ENCODE assay signal across 8 cellular contexts in genomic region chr2:68925298-68925885, GRCh38. TPM values are rescaled to one million over a fixed set of nuclear protein-coding genes. Genes with fewer than 3 reads are reported as not detected.
A peak's percentile ranks its signal among the peaks of the same experiment; 100 is the strongest.
DNase-seq lines count a peak whose midpoint lies in the region; ATAC-seq and TF ChIP-seq lines count a peak whose summit lies in the region.

No MANE protein-coding gene starts in this region.

- no peaks in the 10 kb centered on the region for H3K9me3 Mint-ChIP-seq in natural killer cell

- H3K27me3 Mint-ChIP-seq in natural killer cell (ENCODE audit: low read depth in 2 of 2) = peaks cover 15 to 21% of the 10 kb centered on the region in 2 donors

- no peak overlapping the region for H3K27ac Mint-ChIP-seq in natural killer cell

- no peaks in the 10 kb centered on the region for H3K27me3 ChIP-seq in HAP-1 (ENCODE audit: low read depth)

- H3K9me3 ChIP-seq in HAP-1 = no peaks in the 10 kb centered on the region

- no peaks in the 10 kb centered on the region for H3K36me3 ChIP-seq in HAP-1 (replicated peaks)

- H3K4me1 Mint-ChIP-seq in natural killer cell = no peaks in the 10 kb centered on the region

- DNase-seq in DMS 273 (lab: John Stamatoyannopoulos, UW; ENCODE audit: unreplicated experiment) (peak; percentile 73), HAP-1 (ENCODE audit: low spot score in 2 of 2) (peak; percentile 55 to 60), NCI-H446 (lab: John Stamatoyannopoulos, UW) (peak; percentile 5 to 51), epithelial cell of proximal tubule (ENCODE audit: low read depth) (no peak), natural killer cell (no peak)
- peak; percentile 35 to 47 for DNase-seq in activated CD4-positive, alpha-beta T cell treated with anti-CD3 and anti-CD28 coated beads, Interleukin-2, amount 50 U/mL, for 4 hours

- H3K36me3 Mint-ChIP-seq in natural killer cell = no peaks in the 10 kb centered on the region

- intact Hi-C loops in natural killer cell (cut with micrococcal nuclease) = loop anchor here (1.0 kb wide), 5 partner anchors 86 to 462 kb away; no protein-coding TSS in a partner anchor

- in situ Hi-C loops in HAP-1 (cut with MboI; ENCODE audit: low sequenced_read_pairs) = no loop called here

- TF ChIP-seq CTCF in epithelial cell of proximal tubule (conservative IDR thresholded peaks at IDR 0.05; ENCODE audit: low read depth, low read length) = peak; percentile 94
- peak; percentile 94 for TF ChIP-seq CTCF in natural killer cell (IDR thresholded peaks at IDR 0.05)

- no peaks in the 10 kb centered on the region for H3K4me1 ChIP-seq in HAP-1

- H3K4me3 ChIP-seq in HAP-1 (no peak overlapping the region), epithelial cell of proximal tubule (ENCODE audit: low read depth, low read length) (no peak overlapping the region)

- ATAC-seq in natural killer cell (peak in 2 of 3 donors; percentile 82 to 93), HG02884 (IDR thresholded peaks at IDR 0.05; ENCODE audit: unreplicated experiment) (no peak), GM19023 (IDR thresholded peaks at IDR 0.05; ENCODE audit: unreplicated experiment) (no peak)

- H3K4me3 Mint-ChIP-seq in natural killer cell = no peak overlapping the region

RNA-seq across cellular contexts. Expression of gene GKN2, which starts 27.3 kb away (rescaled TPM):
- total RNA-seq in epithelial cell of proximal tubule (not detected in 2 replicates), natural killer cell (not detected)

RNA-seq across cellular contexts. Expression of gene GKN1, which starts 49.0 kb away (rescaled TPM):
- total RNA-seq in epithelial cell of proximal tubule = not detected in 2 replicates
- not detected for total RNA-seq in natural killer cell

RNA-seq across cellular contexts. Expression of gene BMP10, which starts 54.2 kb away (rescaled TPM):
- total RNA-seq in epithelial cell of proximal tubule = not detected in 2 replicates
- not detected for total RNA-seq in natural killer cell

Comparison
In these comparisons a context has a peak if more than half of its experiments do, and no peak if none do; other contexts are left out.
1. DNase-seq: peak in DMS 273 (single experiment), HAP-1 (2 of 2), NCI-H446 (2 of 2) and activated CD4-positive, alpha-beta T cell treated with anti-CD3 and anti-CD28 coated beads, Interleukin-2, amount 50 U/mL, for 4 hours (2 of 2); none in epithelial cell of proximal tubule (single experiment) and natural killer cell (single experiment).
2. ATAC-seq: peak in natural killer cell (2 of 3); none in HG02884 (single experiment) and GM19023 (single experiment).